ENCODE assay signal across 1 cellular context in genomic region chr12:52903285-52903854, GRCh38.
TF ChIP-seq lines count a peak whose summit lies in the region.

No MANE protein-coding gene starts in this region.

TF ChIP-seq in HepG2, 621 proteins besides CTCF, POLR2A, EP300 and RAD21 (continued from another document and continues in another):
- TF ChIP-seq ATF6 (CRISPR knock-in tag; conservative IDR thresholded peaks at IDR 0.05): no peak; the same call in 1 of the 2 replicates
- 0 out of 2 replicates have a peak, but pooled peaks have one; percentile 21 for TF ChIP-seq SNAI1 (CRISPR knock-in tag; IDR thresholded peaks at IDR 0.05; ENCODE audit: borderline replicate concordance)
- 0 out of 2 replicates have a peak, but pooled peaks have one; percentile 11 for TF ChIP-seq RFX5 (IDR thresholded peaks at IDR 0.05; ENCODE audit: low read depth, low read length)
- TF ChIP-seq ZNF761 (CRISPR knock-in tag; conservative IDR thresholded peaks at IDR 0.05): no peak
- TF ChIP-seq ZNF546 (CRISPR knock-in tag; conservative IDR thresholded peaks at IDR 0.05): no peak
- no peak for TF ChIP-seq ZNF75D (CRISPR knock-in tag; IDR thresholded peaks at IDR 0.05; ENCODE audit: borderline replicate concordance)
- TF ChIP-seq ZGPAT (CRISPR knock-in tag; IDR thresholded peaks at IDR 0.05): 0 out of 2 replicates have a peak, but pooled peaks have one; percentile 45
- TF ChIP-seq RBFOX2 (IDR thresholded peaks at IDR 0.05; ENCODE audit: low read depth, low read length): peak; percentile 92
- peak; percentile 69; the same call in 1 of the 2 replicates for TF ChIP-seq MAZ (IDR thresholded peaks at IDR 0.05; ENCODE audit: borderline replicate concordance, low read depth, low read length)
- TF ChIP-seq MAZ (CRISPR knock-in tag; IDR thresholded peaks at IDR 0.05; ENCODE audit: low read depth): peak; percentile 68
- peak; percentile 30; the same call in 1 of the 2 replicates for TF ChIP-seq RXRB (CRISPR knock-in tag; IDR thresholded peaks at IDR 0.05; ENCODE audit: borderline replicate concordance)
- peak; percentile 89 for TF ChIP-seq PCBP1 (IDR thresholded peaks at IDR 0.05; ENCODE audit: borderline replicate concordance, low read depth, low read length)
- TF ChIP-seq AHDC1 (CRISPR knock-in tag; IDR thresholded peaks at IDR 0.05; ENCODE audit: borderline replicate concordance): no peak
- 0 out of 2 replicates have a peak, but pooled peaks have one; percentile 34 for TF ChIP-seq ELF1 (CRISPR knock-in tag; IDR thresholded peaks at IDR 0.05)
- TF ChIP-seq ARNT (IDR thresholded peaks at IDR 0.05): no peak
- TF ChIP-seq ARNT2 (CRISPR knock-in tag; IDR thresholded peaks at IDR 0.05; ENCODE audit: low read depth): peak; percentile 26; the same call in 1 of the 2 replicates
- peak; percentile 69 for TF ChIP-seq SRSF1 (optimal IDR thresholded peaks at IDR 0.05; ENCODE audit: low read depth, low read length)
- TF ChIP-seq HOMEZ (CRISPR knock-in tag; IDR thresholded peaks at IDR 0.05; ENCODE audit: low read depth): 0 out of 2 replicates have a peak, but pooled peaks have one; percentile 7
- TF ChIP-seq WIZ (CRISPR knock-in tag; IDR thresholded peaks at IDR 0.05): no peak
- TF ChIP-seq ZSCAN30 (CRISPR knock-in tag; IDR thresholded peaks at IDR 0.05): 0 out of 2 replicates have a peak, but pooled peaks have one; percentile 4
- TF ChIP-seq FOXJ3 (CRISPR knock-in tag; IDR thresholded peaks at IDR 0.05; ENCODE audit: borderline replicate concordance): no peak
- peak; percentile 42; the same call in 1 of the 2 replicates for TF ChIP-seq ZNF501 (CRISPR knock-in tag; IDR thresholded peaks at IDR 0.05)
- TF ChIP-seq TRAFD1 (CRISPR knock-in tag; IDR thresholded peaks at IDR 0.05; ENCODE audit: borderline replicate concordance): no peak
- 0 out of 2 replicates have a peak, but pooled peaks have one; percentile 35 for TF ChIP-seq ZNF879 (CRISPR knock-in tag; IDR thresholded peaks at IDR 0.05)
- TF ChIP-seq CREB1 (IDR thresholded peaks at IDR 0.05): peak; percentile 7; the same call in 1 of the 2 replicates
- no peak; the same call in 1 of the 2 replicates for TF ChIP-seq CREB1 (CRISPR knock-in tag; IDR thresholded peaks at IDR 0.05)
- TF ChIP-seq GATAD2A (CRISPR knock-in tag; IDR thresholded peaks at IDR 0.05): peak; percentile 8; the same call in 1 of the 2 replicates
- TF ChIP-seq HOXA5 (CRISPR knock-in tag; IDR thresholded peaks at IDR 0.05): 0 out of 2 replicates have a peak, but pooled peaks have one; percentile 66
- TF ChIP-seq ZNF781 (CRISPR knock-in tag; IDR thresholded peaks at IDR 0.05; ENCODE audit: borderline replicate concordance, not compliant biosample characterization): no peak
- no peak for TF ChIP-seq ZNF496 (CRISPR knock-in tag; IDR thresholded peaks at IDR 0.05; ENCODE audit: insufficient replicate concordance)
- TF ChIP-seq PATZ1 (CRISPR knock-in tag; IDR thresholded peaks at IDR 0.05): 0 out of 2 replicates have a peak, but pooled peaks have one; percentile 29
- peak; percentile 58; the same call in 1 of the 2 replicates for TF ChIP-seq ZNF788 (CRISPR knock-in tag; IDR thresholded peaks at IDR 0.05; ENCODE audit: borderline replicate concordance)
- TF ChIP-seq CCAR2 (optimal IDR thresholded peaks at IDR 0.05; ENCODE audit: low read depth, low read length): no peak
- 0 out of 2 replicates have a peak, but pooled peaks have one; percentile 24 for TF ChIP-seq MYC (CRISPR knock-in tag; IDR thresholded peaks at IDR 0.05; ENCODE audit: borderline replicate concordance)
- 0 out of 2 replicates have a peak, but pooled peaks have one; percentile 11 for TF ChIP-seq E2F1 (CRISPR knock-in tag; IDR thresholded peaks at IDR 0.05)
- 0 out of 2 replicates have a peak, but pooled peaks have one; percentile 25 for TF ChIP-seq MTA1 (CRISPR knock-in tag; IDR thresholded peaks at IDR 0.05; ENCODE audit: borderline replicate concordance)
- no peak for TF ChIP-seq NFATC3 (CRISPR knock-in tag; IDR thresholded peaks at IDR 0.05)
- TF ChIP-seq SRY (CRISPR knock-in tag; IDR thresholded peaks at IDR 0.05): peak; percentile 29; the same call in 1 of the 2 replicates
- TF ChIP-seq TBX2 (CRISPR knock-in tag; IDR thresholded peaks at IDR 0.05; ENCODE audit: borderline replicate concordance): peak; percentile 42; the same call in 1 of the 2 replicates
- TF ChIP-seq ZBTB26 (CRISPR knock-in tag; IDR thresholded peaks at IDR 0.05; ENCODE audit: borderline replicate concordance): peak; percentile 21; the same call in 1 of the 2 replicates
- peak; percentile 59; the same call in 1 of the 2 replicates for TF ChIP-seq PHF8 (CRISPR knock-in tag; IDR thresholded peaks at IDR 0.05)
- peak; percentile 67 for TF ChIP-seq NFYC (CRISPR knock-in tag; IDR thresholded peaks at IDR 0.05)
- TF ChIP-seq ATF7 (IDR thresholded peaks at IDR 0.05): no peak
- TF ChIP-seq ATF7 (CRISPR knock-in tag; IDR thresholded peaks at IDR 0.05): 0 out of 2 replicates have a peak, but pooled peaks have one; percentile 18
- no peak for TF ChIP-seq PAWR (CRISPR knock-in tag; IDR thresholded peaks at IDR 0.05; ENCODE audit: borderline replicate concordance)
- no peak for TF ChIP-seq ZNF510 (CRISPR knock-in tag; IDR thresholded peaks at IDR 0.05; ENCODE audit: low read depth)
- 0 out of 2 replicates have a peak, but pooled peaks have one; percentile 32 for TF ChIP-seq MEF2D (CRISPR knock-in tag; IDR thresholded peaks at IDR 0.05)
- peak; percentile 76 for TF ChIP-seq XRCC5 (optimal IDR thresholded peaks at IDR 0.05; ENCODE audit: low read length)
- no peak for TF ChIP-seq ZFP37 (CRISPR knock-in tag; IDR thresholded peaks at IDR 0.05; ENCODE audit: borderline replicate concordance)
- no peak for TF ChIP-seq ZNF724P (CRISPR knock-in tag; IDR thresholded peaks at IDR 0.05; ENCODE audit: borderline replicate concordance)
